23 cellular contexts compared by ENCODE assay signal in the genomic region with DNA sequence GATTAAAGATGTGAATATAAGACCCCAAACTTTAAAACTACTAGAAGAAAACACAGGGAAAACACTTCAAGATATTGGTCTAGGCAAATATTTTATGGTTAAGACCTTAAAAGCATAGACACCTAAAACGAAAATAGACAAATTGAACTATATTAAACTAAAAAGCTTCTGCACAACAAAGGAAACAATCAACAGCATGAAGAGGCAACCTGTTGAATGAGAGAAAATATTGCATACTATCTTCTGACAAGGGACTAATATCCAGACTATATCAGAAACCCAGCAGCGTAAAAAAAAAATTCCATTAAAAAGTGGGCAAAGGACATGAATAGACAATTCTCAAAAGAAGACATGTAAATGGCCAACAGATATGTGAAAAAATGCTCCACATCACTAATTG.
"Had no signal": no experiment of that assay in that cellular context is flagged by ENCODE, and none has a peak within 500 bp of the region (broad histone marks: within the 10 kb centered on the region; RNA-seq: fewer than 3 reads in every experiment).

No MANE protein-coding gene starts in this region.

- DNase-seq: colonic mucosa; cortex of kidney; dermis blood vessel endothelial cell; dorsolateral prefrontal cortex; effector CD4-positive, alpha-beta T cell; effector CD8-positive, alpha-beta T cell; effector memory CD4-positive, alpha-beta T cell; effector memory CD8-positive, alpha-beta T cell; endodermal cell; erythroblast; esophagus squamous epithelium; foreskin fibroblast; foreskin keratinocyte; foreskin melanocyte; gastrocnemius medialis; glutamatergic neuron; head of caudate nucleus; heart left ventricle; heart right ventricle had no signal

- H3K4me3 ChIP-seq: colonic mucosa, coronary artery, dorsolateral prefrontal cortex, esophagus muscularis mucosa, esophagus squamous epithelium, gastrocnemius medialis, gastroesophageal sphincter, heart left ventricle, heart right ventricle had no signal

- H3K9me3 ChIP-seq: colonic mucosa, esophagus muscularis mucosa, esophagus squamous epithelium, gastrocnemius medialis, gastroesophageal sphincter, heart right ventricle had no signal

- H3K36me3 ChIP-seq: colonic mucosa, esophagus muscularis mucosa, esophagus squamous epithelium, gastrocnemius medialis, gastroesophageal sphincter, heart left ventricle, heart right ventricle had no signal

- H3K27ac ChIP-seq: coronary artery, dorsolateral prefrontal cortex, epithelial cell of prostate, esophagus muscularis mucosa, esophagus squamous epithelium, foreskin keratinocyte, gastrocnemius medialis, gastroesophageal sphincter, heart left ventricle, heart right ventricle had no signal

- H3K4me1 ChIP-seq: colonic mucosa, esophagus muscularis mucosa, gastrocnemius medialis, gastroesophageal sphincter had no signal
